ENCODE assay signal across 1 cellular context in the genomic region with DNA sequence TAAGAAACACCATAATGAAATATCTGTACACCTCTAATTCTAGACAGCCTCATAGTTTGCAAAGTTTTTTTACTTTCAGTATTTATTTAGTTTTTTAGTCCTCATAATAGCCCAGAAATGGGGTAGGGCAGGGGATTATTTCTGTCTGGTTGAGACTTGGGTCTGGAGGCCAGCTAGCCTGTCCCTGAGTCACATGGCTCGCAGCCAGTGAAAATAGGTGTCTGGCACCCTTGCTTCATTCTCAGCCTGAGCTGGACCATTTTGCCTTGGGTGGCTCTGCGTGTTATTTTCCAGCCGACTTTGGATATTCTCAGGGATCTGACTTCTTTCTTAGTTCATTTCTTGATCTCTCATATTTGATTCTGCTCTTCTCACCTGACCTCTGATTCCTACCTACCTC.
TF ChIP-seq lines count a peak whose summit lies in the region.

No MANE protein-coding gene starts in this region.

TF ChIP-seq in WTC11, 78 proteins besides CTCF, POLR2A, EP300 and RAD21 (continued from another document):
- TF ChIP-seq, protein P1, sequence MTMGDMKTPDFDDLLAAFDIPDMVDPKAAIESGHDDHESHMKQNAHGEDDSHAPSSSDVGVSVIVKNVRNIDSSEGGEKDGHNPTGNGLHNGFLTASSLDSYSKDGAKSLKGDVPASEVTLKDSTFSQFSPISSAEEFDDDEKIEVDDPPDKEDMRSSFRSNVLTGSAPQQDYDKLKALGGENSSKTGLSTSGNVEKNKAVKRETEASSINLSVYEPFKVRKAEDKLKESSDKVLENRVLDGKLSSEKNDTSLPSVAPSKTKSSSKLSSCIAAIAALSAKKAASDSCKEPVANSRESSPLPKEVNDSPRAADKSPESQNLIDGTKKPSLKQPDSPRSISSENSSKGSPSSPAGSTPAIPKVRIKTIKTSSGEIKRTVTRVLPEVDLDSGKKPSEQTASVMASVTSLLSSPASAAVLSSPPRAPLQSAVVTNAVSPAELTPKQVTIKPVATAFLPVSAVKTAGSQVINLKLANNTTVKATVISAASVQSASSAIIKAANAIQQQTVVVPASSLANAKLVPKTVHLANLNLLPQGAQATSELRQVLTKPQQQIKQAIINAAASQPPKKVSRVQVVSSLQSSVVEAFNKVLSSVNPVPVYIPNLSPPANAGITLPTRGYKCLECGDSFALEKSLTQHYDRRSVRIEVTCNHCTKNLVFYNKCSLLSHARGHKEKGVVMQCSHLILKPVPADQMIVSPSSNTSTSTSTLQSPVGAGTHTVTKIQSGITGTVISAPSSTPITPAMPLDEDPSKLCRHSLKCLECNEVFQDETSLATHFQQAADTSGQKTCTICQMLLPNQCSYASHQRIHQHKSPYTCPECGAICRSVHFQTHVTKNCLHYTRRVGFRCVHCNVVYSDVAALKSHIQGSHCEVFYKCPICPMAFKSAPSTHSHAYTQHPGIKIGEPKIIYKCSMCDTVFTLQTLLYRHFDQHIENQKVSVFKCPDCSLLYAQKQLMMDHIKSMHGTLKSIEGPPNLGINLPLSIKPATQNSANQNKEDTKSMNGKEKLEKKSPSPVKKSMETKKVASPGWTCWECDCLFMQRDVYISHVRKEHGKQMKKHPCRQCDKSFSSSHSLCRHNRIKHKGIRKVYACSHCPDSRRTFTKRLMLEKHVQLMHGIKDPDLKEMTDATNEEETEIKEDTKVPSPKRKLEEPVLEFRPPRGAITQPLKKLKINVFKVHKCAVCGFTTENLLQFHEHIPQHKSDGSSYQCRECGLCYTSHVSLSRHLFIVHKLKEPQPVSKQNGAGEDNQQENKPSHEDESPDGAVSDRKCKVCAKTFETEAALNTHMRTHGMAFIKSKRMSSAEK (CRISPR knock-in tag; IDR thresholded peaks at IDR 0.05; ENCODE audit: borderline replicate concordance): no peak
- TF ChIP-seq TP53 (CRISPR knock-in tag; IDR thresholded peaks at IDR 0.05): no peak
- TF ChIP-seq IRF2 (CRISPR knock-in tag; IDR thresholded peaks at IDR 0.05; ENCODE audit: borderline replicate concordance, low read depth): no peak
- TF ChIP-seq, protein P2, sequence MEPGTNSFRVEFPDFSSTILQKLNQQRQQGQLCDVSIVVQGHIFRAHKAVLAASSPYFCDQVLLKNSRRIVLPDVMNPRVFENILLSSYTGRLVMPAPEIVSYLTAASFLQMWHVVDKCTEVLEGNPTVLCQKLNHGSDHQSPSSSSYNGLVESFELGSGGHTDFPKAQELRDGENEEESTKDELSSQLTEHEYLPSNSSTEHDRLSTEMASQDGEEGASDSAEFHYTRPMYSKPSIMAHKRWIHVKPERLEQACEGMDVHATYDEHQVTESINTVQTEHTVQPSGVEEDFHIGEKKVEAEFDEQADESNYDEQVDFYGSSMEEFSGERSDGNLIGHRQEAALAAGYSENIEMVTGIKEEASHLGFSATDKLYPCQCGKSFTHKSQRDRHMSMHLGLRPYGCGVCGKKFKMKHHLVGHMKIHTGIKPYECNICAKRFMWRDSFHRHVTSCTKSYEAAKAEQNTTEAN (CRISPR knock-in tag; IDR thresholded peaks at IDR 0.05): no peak
- no peak for TF ChIP-seq MLX (CRISPR knock-in tag; IDR thresholded peaks at IDR 0.05)
- no peak for TF ChIP-seq IRF1 (CRISPR knock-in tag; IDR thresholded peaks at IDR 0.05)
- no peak for TF ChIP-seq NR1H2 (CRISPR knock-in tag; IDR thresholded peaks at IDR 0.05)
- TF ChIP-seq AFF4 (CRISPR knock-in tag; IDR thresholded peaks at IDR 0.05; ENCODE audit: borderline replicate concordance): no peak
